Comparison of ENCODE assay signal across 25 cellular contexts in the genomic region with DNA sequence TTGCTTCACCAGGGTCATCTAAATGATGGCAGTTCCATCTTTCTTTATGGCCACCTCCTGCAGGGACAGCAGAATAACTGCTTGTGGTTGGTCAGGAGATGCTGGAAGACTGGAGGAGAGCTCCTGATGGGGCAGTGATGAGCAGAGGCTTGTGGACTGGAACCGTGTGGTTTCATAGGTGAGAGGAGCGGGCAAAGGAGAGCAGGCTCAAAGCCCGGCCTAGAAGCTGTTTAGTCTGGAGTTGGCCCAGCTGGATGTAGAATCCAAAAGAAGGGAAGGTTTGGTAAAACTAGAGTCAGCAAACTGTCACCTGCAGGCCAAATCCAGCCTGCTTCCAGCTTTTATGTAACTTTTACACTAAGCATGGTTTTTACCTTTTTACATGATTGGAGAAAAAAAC. TPM values are rescaled to one million over a fixed set of nuclear protein-coding genes. Genes with fewer than 3 reads are reported as not detected.
DNase-seq lines count a peak whose midpoint lies in the region; ATAC-seq, FAIRE-seq and TF ChIP-seq lines count a peak whose summit lies in the region.
"Had no signal": no experiment of that assay in that cellular context is flagged by ENCODE, and none has a peak within 500 bp of the region (broad histone marks: within the 10 kb centered on the region; RNA-seq: fewer than 3 reads in every experiment).

No MANE protein-coding gene starts in this region.

- H2BK5ac ChIP-seq in H1 (ENCODE audit: low read depth, low read length), result no peak overlapping the region

- no peak overlapping the region for H3K4me3 Mint-ChIP-seq in memory B cell
- H3K4me3 Mint-ChIP-seq: CD14-positive monocyte; CD4-positive, alpha-beta T cell; CD8-positive, alpha-beta memory T cell had no signal

- TF ChIP-seq POLR2A in H1 (IDR thresholded peaks at IDR 0.05; ENCODE audit: control extremely low read depth in 1 of 2, low read depth in 2 of 2, low read length in 2 of 2) (no peak), HepG2 (IDR thresholded peaks at IDR 0.05; ENCODE audit: insufficient read depth in 1 of 2, low read depth in 2 of 2, low read length in 2 of 2) (no peak), esophagus muscularis mucosa (IDR thresholded peaks at IDR 0.05; ENCODE audit: low read depth) (no peak)

- H3K9me3 ChIP-seq in H1 (ENCODE audit: insufficient read depth in 2 of 2, low read depth in 1 of 2, low read length in 1 of 2), result no peaks in the 10 kb centered on the region
- no peaks in the 10 kb centered on the region for H3K9me3 ChIP-seq in HepG2 (ENCODE audit: low read length)
- no peaks in the 10 kb centered on the region for H3K9me3 ChIP-seq in esophagus muscularis mucosa
- H3K9me3 ChIP-seq: A549; BE2C; BLaER1 treated with 17β-estradiol and CSF1 and Interleukin-3, amounts not matched to agents 10 nM and 100 nM had no signal

- H3K36me3 Mint-ChIP-seq in memory B cell, result no peaks in the 10 kb centered on the region
- H3K36me3 Mint-ChIP-seq: CD14-positive monocyte; CD8-positive, alpha-beta memory T cell had no signal

- no peak overlapping the region for H3K56ac ChIP-seq in H1 (replicated peaks; ENCODE audit: insufficient read length, low read depth, low read length)

- 88% methylated on average over 3 of the region's 3 CpGs; no CpG with 5 or more reads in 1 of the 2 experiments for WGBS in H1 (ENCODE audit: extremely low coverage in 1 of 2, insufficient coverage in 1 of 2, insufficient read length in 1 of 2, insufficient replicate concordance in 2 of 2, low coverage in 1 of 2, low lambda C conversion rate in 2 of 2, missing lambda C conversion rate in 1 of 2), 2 experiments
- 33% methylated on average over 3 of the region's 3 CpGs for WGBS in HepG2 (ENCODE audit: low lambda C conversion rate)
- 100% methylated on average over 3 of the region's 3 CpGs for WGBS in esophagus muscularis mucosa

- CTCF ChIA-PET in H1 (lab: Charles Lee; ENCODE audit: partially characterized antibody) (interaction anchor here (0.6 to 0.8 kb wide), 4 partner anchors 13 to 182 kb away, joined by 3 read pairs; no protein-coding TSS in a partner anchor), HepG2 (lab: Yijun Ruan, JAX; ENCODE audit: low intra/inter-chr PET ratio, low total read pairs) (no interaction called here)

- no peaks in the 10 kb centered on the region for H3K79me1 ChIP-seq in H1 (ENCODE audit: low read depth, low read length)

- H2AK5ac ChIP-seq in H1 (ENCODE audit: low read depth, low read length), result no peak overlapping the region

- in situ Hi-C loops in HepG2 (cut with HindIII; ENCODE audit: extremely low pct_ligation_motif_present, low pct_unique_long_range_greater_than_20kb), result loop anchor here (25.0 kb wide), 1 partner anchor 1240 kb away; no protein-coding TSS in a partner anchor

- H3K79me2 ChIP-seq in H1 (ENCODE audit: control insufficient read depth in 1 of 2, insufficient read depth in 2 of 2, low read length in 2 of 2), result no peaks in the 10 kb centered on the region
- H3K79me2 ChIP-seq in HepG2 (ENCODE audit: insufficient read depth, low read length), result no peaks in the 10 kb centered on the region

- H3K27ac ChIP-seq in H1 (ENCODE audit: low read depth, low read length) (no peak overlapping the region), HepG2 (ENCODE audit: extremely low read length, insufficient read depth, low read length) (no peak overlapping the region), esophagus muscularis mucosa (replicated peaks in 1 of 4) (no peak overlapping the region)
- H3K27ac ChIP-seq: A549; BLaER1 treated with 17β-estradiol and CSF1 and Interleukin-3, amounts not matched to agents 10 nM and 100 nM had no signal

- H3K18ac ChIP-seq in H1 (ENCODE audit: extremely low read depth, low read length), result no peak overlapping the region

- no peak for FAIRE-seq in H1 (lab: Jason Lieb, UNC)
- FAIRE-seq in HepG2 (lab: Jason Lieb, UNC), result no peak
- FAIRE-seq: A549, D721Med, GM12878, GM19239 had no signal

- POLR2A ChIA-PET in H1 (lab: Charles Lee; ENCODE audit: partially characterized antibody), result no interaction called here
- POLR2A ChIA-PET in HepG2 (lab: Yijun Ruan, JAX), result no interaction called here

- H4K20me1 ChIP-seq in H1 (replicated peaks in 1 of 2; ENCODE audit: control insufficient read depth in 1 of 2, insufficient read depth in 2 of 2, low read length in 2 of 2) (no peaks in the 10 kb centered on the region), HepG2 (ENCODE audit: insufficient read depth, low read length) (no peaks in the 10 kb centered on the region)
- H4K20me1 ChIP-seq: BLaER1 treated with 17β-estradiol and CSF1 and Interleukin-3, amounts not matched to agents 10 nM and 100 nM had no signal

- peak overlapping the region; percentile 31 for H3K27ac Mint-ChIP-seq in memory B cell
- H3K27ac Mint-ChIP-seq: CD14-positive monocyte; CD4-positive, alpha-beta T cell had no signal

- DNase-seq in H1 (ENCODE audit: low read depth in 1 of 2, low spot score in 2 of 2), result no peak
- no peak for DNase-seq in HepG2 (ENCODE audit: low spot score)
- DNase-seq in memory B cell (ENCODE audit: low spot score in 2 of 2), result no peak
- DNase-seq in NCI-H345 (lab: John Stamatoyannopoulos, UW), result no peak
- DNase-seq in esophagus muscularis mucosa (ENCODE audit: extremely low spot score), result no peak
- DNase-seq: 8988T; ACHN; AML-193; BE2C; CD4-positive, alpha-beta T cell; CD8-positive, alpha-beta memory T cell; DMS 273 treated with DMSO at 0.1 percent for 48 hours; DMS79; EL; GDM1; GOT3; H7; HCEC 1CT had no signal

- H3K4me3 ChIP-seq in H1 (ENCODE audit: extremely low read depth in 1 of 4, insufficient read depth in 2 of 4, low read depth in 3 of 4, low read length in 4 of 4) (no peak overlapping the region), HepG2 (replicated peaks in 1 of 3; ENCODE audit: insufficient read depth in 1 of 3, low read depth in 2 of 3, low read length in 3 of 3) (no peak overlapping the region), esophagus muscularis mucosa (no peak overlapping the region)
- H3K4me3 ChIP-seq: A549; BLaER1 treated with 17β-estradiol and CSF1 and Interleukin-3, amounts not matched to agents 10 nM and 100 nM; GM12878 had no signal

- H4K91ac ChIP-seq in H1 (replicated peaks; ENCODE audit: insufficient read length, low read length), result no peak overlapping the region

- TF ChIP-seq RAD21 in H1 (IDR thresholded peaks at IDR 0.05 in 1 of 2, conservative IDR thresholded peaks at IDR 0.05 in 1 of 2; ENCODE audit: low read depth in 2 of 2, low read length in 2 of 2) (no peak), HepG2 (CRISPR knock-in tag; IDR thresholded peaks at IDR 0.05) (no peak)

- no peak overlapping the region for H2BK12ac ChIP-seq in H1 (ENCODE audit: low read depth, low read length)

- no peaks in the 10 kb centered on the region for H3K36me3 ChIP-seq in H1 (ENCODE audit: control insufficient read depth in 2 of 4, insufficient read depth in 4 of 4, low read length in 3 of 4)
- no peaks in the 10 kb centered on the region for H3K36me3 ChIP-seq in HepG2 (replicated peaks in 1 of 2; ENCODE audit: control insufficient read depth in 1 of 2, insufficient read depth in 2 of 2, low read length in 2 of 2)
- H3K36me3 ChIP-seq in esophagus muscularis mucosa, result no peaks in the 10 kb centered on the region
- H3K36me3 ChIP-seq: BE2C; BLaER1 treated with 17β-estradiol and CSF1 and Interleukin-3, amounts not matched to agents 10 nM and 100 nM had no signal

- no peak overlapping the region for H2AFZ ChIP-seq in H1 (ENCODE audit: low read length)
- no peak overlapping the region for H2AFZ ChIP-seq in HepG2 (ENCODE audit: low read length)

- no peak for TF ChIP-seq EP300 in H1 (IDR thresholded peaks at IDR 0.05; ENCODE audit: borderline replicate concordance in 1 of 2, low read depth in 2 of 2, low read length in 2 of 2)
- TF ChIP-seq EP300 in HepG2 (IDR thresholded peaks at IDR 0.05; ENCODE audit: low read depth in 2 of 2, low read length in 2 of 2), result no peak
- TF ChIP-seq EP300 in HepG2 (CRISPR knock-in tag; IDR thresholded peaks at IDR 0.05; ENCODE audit: borderline replicate concordance), result no peak
- no peak for TF ChIP-seq EP300 in esophagus muscularis mucosa (IDR thresholded peaks at IDR 0.05)

- H4K5ac ChIP-seq in H1 (ENCODE audit: insufficient read length, low read depth, low read length), result no peak overlapping the region

- H4K8ac ChIP-seq in H1 (ENCODE audit: extremely low read depth, insufficient read depth, low read length), result no peak overlapping the region

- no peak overlapping the region for H3K14ac ChIP-seq in H1 (ENCODE audit: insufficient read length)

- TF ChIP-seq CTCF in H1 (IDR thresholded peaks at IDR 0.05; ENCODE audit: control extremely low read depth in 1 of 3, insufficient read depth in 1 of 3, low read depth in 1 of 3, low read length in 3 of 3), result no peak
- no peak for TF ChIP-seq CTCF in HepG2 (CRISPR knock-in tag; IDR thresholded peaks at IDR 0.05)
- no peak for TF ChIP-seq CTCF in esophagus muscularis mucosa (IDR thresholded peaks at IDR 0.05)

- intact Hi-C loops in HepG2 (cut with micrococcal nuclease; ENCODE audit: unreplicated experiment) (no loop called here), esophagus muscularis mucosa (cut with DNase I) (no loop called here)

- H3K27me3 ChIP-seq in H1 (replicated peaks in 1 of 4; ENCODE audit: control insufficient read depth in 3 of 4, extremely low read depth in 1 of 4, insufficient read depth in 3 of 4, low read length in 3 of 4), result no peaks in the 10 kb centered on the region
- H3K27me3 ChIP-seq in HepG2 (ENCODE audit: control insufficient read depth in 1 of 2, insufficient read depth in 2 of 2, low read length in 2 of 2), result peaks cover 0 to 1% of the 10 kb centered on the region in 2 experiments; a peak in 1 of 5 replicates
- no peaks in the 10 kb centered on the region for H3K27me3 ChIP-seq in esophagus muscularis mucosa
- H3K27me3 ChIP-seq: BE2C; BLaER1 treated with 17β-estradiol and CSF1 and Interleukin-3, amounts not matched to agents 10 nM and 100 nM had no signal

- H3K4me1 Mint-ChIP-seq in memory B cell, result peaks cover 4% of the 10 kb centered on the region
- H3K4me1 Mint-ChIP-seq: CD14-positive monocyte; CD8-positive, alpha-beta memory T cell had no signal

- peaks cover 5 to 14% (median 8%) of the 10 kb centered on the region in 4 experiments; a peak in 5 of 7 replicates for H3K4me1 ChIP-seq in H1 (replicated peaks in 1 of 4; ENCODE audit: control insufficient read depth in 3 of 4, insufficient read depth in 4 of 4, low read length in 3 of 4)
- no peaks in the 10 kb centered on the region; the same call in 1 of the 2 replicates for H3K4me1 ChIP-seq in HepG2 (ENCODE audit: insufficient read depth, low read length)
- H3K4me1 ChIP-seq in esophagus muscularis mucosa, result no peaks in the 10 kb centered on the region
- H3K4me1 ChIP-seq: BE2C; BLaER1 treated with 17β-estradiol and CSF1 and Interleukin-3, amounts not matched to agents 10 nM and 100 nM had no signal

- H3K9me3 Mint-ChIP-seq in memory B cell, result peaks cover 3% of the 10 kb centered on the region
- H3K9me3 Mint-ChIP-seq: CD4-positive, alpha-beta T cell had no signal

- H3K4ac ChIP-seq in H1 (replicated peaks; ENCODE audit: insufficient read length, low read depth, low read length), result no peak overlapping the region

- H3K23me2 ChIP-seq in H1 (ENCODE audit: low read depth, low read length), result no peaks in the 10 kb centered on the region

- peak overlapping the region; percentile 10 for H2BK120ac ChIP-seq in H1 (replicated peaks; ENCODE audit: low read depth, low read length)

- ATAC-seq in HepG2 (peak; percentile 48; the same call in 2 of the 3 replicates), memory B cell (ENCODE audit: low read depth) (no peak), SK-N-SH treated with all-trans-retinoic acid at 6 μM for 48 hours (no peak)
- ATAC-seq: A549, GM12878 had no signal

- H3K4me2 ChIP-seq in H1 (ENCODE audit: insufficient read depth in 1 of 2, low read depth in 2 of 2, low read length in 2 of 2), result no peak overlapping the region
- H3K4me2 ChIP-seq in HepG2 (ENCODE audit: low read depth, low read length), result no peak overlapping the region
- H3K4me2 ChIP-seq: A549; BLaER1 treated with 17β-estradiol and CSF1 and Interleukin-3, amounts not matched to agents 10 nM and 100 nM had no signal

- H3K23ac ChIP-seq in H1 (ENCODE audit: insufficient read length), result no peak overlapping the region

- no peak overlapping the region for H2BK15ac ChIP-seq in H1 (ENCODE audit: low read length)

- no peak overlapping the region for H2BK20ac ChIP-seq in H1 (ENCODE audit: low read length)

- H3K9ac ChIP-seq in H1 (replicated peaks in 1 of 4; ENCODE audit: extremely low read depth in 1 of 4, low read depth in 3 of 4, low read length in 3 of 4), result no peak overlapping the region
- no peak overlapping the region for H3K9ac ChIP-seq in HepG2 (ENCODE audit: insufficient read depth, low read depth, low read length)
- H3K9ac ChIP-seq: BLaER1 treated with 17β-estradiol and CSF1 and Interleukin-3, amounts not matched to agents 10 nM and 100 nM had no signal

- H3K27me3 Mint-ChIP-seq in memory B cell, result no peaks in the 10 kb centered on the region
- H3K27me3 Mint-ChIP-seq: CD4-positive, alpha-beta T cell; CD8-positive, alpha-beta memory T cell had no signal

- no TSS peak for BruUV-seq in HepG2 (replicated peaks; lab: Mats Ljungman, UMichigan)

RNA-seq across cellular contexts. Expression of gene TLE1, which starts 32.9 kb away (rescaled TPM):
- 91.0 and 91.6 TPM in 2 replicates for total RNA-seq in H1 (2021; fragmentation: NEBNext Ultra II Directional; extraction: Animal tissue kit (Norgen Biotek cat#: 25700))
- polyA plus RNA-seq in H1 (2011; rRNA removed) (81.8 and 84.6 TPM in 2 replicates), HepG2 (2011; rRNA removed) (109 and 121 TPM in 2 replicates)
- polyA plus RNA-seq in H1 (2011; cell fraction: cytosol; rRNA removed), result 69.1 TPM
- 88.5 TPM for polyA plus RNA-seq in H1 (2011; cell fraction: nucleus; rRNA removed)
- 56.7 to 72.7 TPM (median 64.8 TPM) in 4 replicates for polyA plus RNA-seq in H1 (2012, experiment 1 of 2)
- polyA plus RNA-seq in H1 (2012, experiment 2 of 2), result 56.8 TPM
- 69.7 TPM for polyA plus RNA-seq in H1 (2013, experiment 1 of 2)
- 70.8 TPM for polyA plus RNA-seq in H1 (2013, experiment 2 of 2)
- 89.8 and 93.5 TPM in 2 replicates for polyA minus RNA-seq in H1 (2011; rRNA and poly(A)+ RNA removed)
- 52.8 TPM for polyA minus RNA-seq in H1 (2011; cell fraction: cytosol; rRNA and poly(A)+ RNA removed)
- 89.2 TPM for polyA minus RNA-seq in H1 (2011; cell fraction: nucleus; rRNA and poly(A)+ RNA removed)
- total RNA-seq in HepG2 (2016; rRNA removed; fragmentation: Illumina TruSeq; extraction: Trizol) (30.7 and 35.9 TPM in 2 replicates), esophagus muscularis mucosa (100 to 1,000 TPM in 1 of 4 donors, 10 to 100 TPM in 3; 52.3 to 125 (median 76.8) TPM)
- 10.5 and 15.5 TPM in 2 replicates for total RNA-seq in HepG2 (2016; cell fraction: cytosol; rRNA removed; fragmentation: Illumina TruSeq; extraction: Trizol; ENCODE audit: low read depth)
- 28.4 and 35.8 TPM in 2 replicates for total RNA-seq in HepG2 (2016; cell fraction: insoluble cytoplasmic fraction; rRNA removed; fragmentation: Illumina TruSeq; extraction: Trizol)
- total RNA-seq in HepG2 (2016; cell fraction: membrane; rRNA removed; fragmentation: Illumina TruSeq; extraction: Trizol), result 21.3 and 25.1 TPM in 2 replicates
- total RNA-seq in HepG2 (2016; cell fraction: nucleus; rRNA removed; fragmentation: Illumina TruSeq; extraction: Trizol), result 32.7 and 35.7 TPM in 2 replicates
- 81.0 and 82.2 TPM in 2 replicates for polyA plus RNA-seq in HepG2 (2011; cell fraction: cytosol; rRNA removed)
- polyA plus RNA-seq in HepG2 (2011; cell fraction: nucleus; rRNA removed), result 88.7 and 102 TPM in 2 replicates
- polyA plus RNA-seq in HepG2 (2012), result 76.2 and 83.2 TPM in 2 replicates
- 5.7 and 6.0 TPM in 2 replicates for polyA plus RNA-seq in HepG2 (2016; cell fraction: cytosol; fragmentation: Illumina TruSeq; extraction: Trizol; ENCODE audit: low read depth)
- polyA plus RNA-seq in HepG2 (2016; cell fraction: insoluble cytoplasmic fraction; fragmentation: Illumina TruSeq; extraction: Trizol; ENCODE audit: low read depth), result 37.9 and 46.7 TPM in 2 replicates
- 16.5 and 18.0 TPM in 2 replicates for polyA plus RNA-seq in HepG2 (2016; cell fraction: membrane; fragmentation: Illumina TruSeq; extraction: Trizol; ENCODE audit: low read depth)
- polyA plus RNA-seq in HepG2 (2016; cell fraction: nucleus; fragmentation: Illumina TruSeq; extraction: Trizol; ENCODE audit: insufficient read depth, low read depth), result 51.4 and 59.9 TPM in 2 replicates
- polyA minus RNA-seq in HepG2 (2011; rRNA and poly(A)+ RNA removed; ENCODE audit: low replicate concordance), result 0.94 and 127 TPM in 2 replicates
- 63.4 and 65.8 TPM in 2 replicates for polyA minus RNA-seq in HepG2 (2011; cell fraction: cytosol; rRNA and poly(A)+ RNA removed)
- 111 and 120 TPM in 2 replicates for polyA minus RNA-seq in HepG2 (2011; cell fraction: nucleus; rRNA and poly(A)+ RNA removed)
